In genomic region chr15:78881681-78882080, GRCh38 we compare ENCODE assay signal across 1 cellular context.
TF ChIP-seq lines count a peak whose summit lies in the region.

No MANE protein-coding gene starts in this region.

TF ChIP-seq in HCT116, 20 proteins besides CTCF, POLR2A, EP300 and RAD21:
- TF ChIP-seq SRF (IDR thresholded peaks at IDR 0.05; ENCODE audit: low read depth) = no peak
- no peak for TF ChIP-seq ELF1 (IDR thresholded peaks at IDR 0.05; ENCODE audit: borderline replicate concordance, low read depth)
- TF ChIP-seq FOSL1 (IDR thresholded peaks at IDR 0.05; ENCODE audit: low read depth) = no peak
- no peak for TF ChIP-seq TCF7L2 (IDR thresholded peaks at IDR 0.05; ENCODE audit: borderline replicate concordance, extremely low read depth, insufficient read depth, insufficient read length)
- TF ChIP-seq EZH2 (IDR thresholded peaks at IDR 0.05) = no peak
- TF ChIP-seq CEBPB (IDR thresholded peaks at IDR 0.05; ENCODE audit: low read depth) = no peak
- no peak for TF ChIP-seq ATF3 (IDR thresholded peaks at IDR 0.05)
- TF ChIP-seq SIN3A (IDR thresholded peaks at IDR 0.05; ENCODE audit: low read depth) = no peak
- TF ChIP-seq SP1 (IDR thresholded peaks at IDR 0.05; ENCODE audit: low read depth) = no peak
